26 cellular contexts compared by ENCODE assay signal in the genomic region with DNA sequence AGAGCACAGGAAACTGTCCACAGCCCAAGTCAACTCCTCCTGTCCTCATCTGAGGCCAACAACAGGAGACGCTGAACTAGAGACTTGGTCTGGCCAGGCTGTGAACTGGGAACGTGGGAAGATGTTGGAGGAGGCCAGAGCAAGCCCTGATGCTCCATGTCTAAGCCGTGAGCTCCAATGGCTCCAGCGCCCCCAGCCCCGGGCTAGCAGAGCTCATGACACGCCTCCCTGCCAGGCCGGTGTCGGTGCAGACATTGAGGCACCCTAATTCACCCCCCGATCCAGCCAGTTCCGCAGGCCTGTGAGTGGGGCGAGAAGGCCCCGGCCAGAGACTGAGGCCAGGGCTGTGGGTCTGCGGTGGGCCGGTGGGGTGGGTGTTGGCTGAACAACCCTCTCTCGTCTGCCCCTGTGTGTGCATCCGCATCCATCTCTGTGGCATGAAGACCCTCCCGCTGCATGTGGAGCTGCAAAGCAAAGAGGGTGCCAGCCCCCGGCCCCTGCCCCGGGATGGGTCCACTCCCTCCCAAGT.
"Had no signal": no experiment of that assay in that cellular context is flagged by ENCODE, and none has a peak within 500 bp of the region (broad histone marks: within the 10 kb centered on the region; RNA-seq: fewer than 3 reads in every experiment).

No MANE protein-coding gene starts in this region.

- H3K36me3 ChIP-seq: suprapubic skin, thyroid gland, tibial nerve, transverse colon, upper lobe of left lung, upper lobe of right lung, uterus, vagina had no signal

- H3K9me3 ChIP-seq: suprapubic skin, testis, thyroid gland, tibial artery, transverse colon, upper lobe of right lung, uterus, vagina had no signal

- H3K27me3 ChIP-seq: stomach, suprapubic skin, testis, thyroid gland, tibial artery, tibial nerve, transverse colon, upper lobe of left lung, upper lobe of right lung, uterus, vagina had no signal

- H3K4me3 ChIP-seq: stomach, suprapubic skin, testis, thyroid gland, tibial artery, tibial nerve, transverse colon, upper lobe of left lung, upper lobe of right lung, uterus, vagina had no signal

- DNase-seq: stimulated activated CD4-positive, alpha-beta T cell treated with anti-CD3 and anti-CD28 coated beads, Interleukin-2, amount 100 ng/mL, for 48 hours; stimulated activated CD4-positive, alpha-beta T cell treated with anti-CD3 and anti-CD28 coated beads, Interleukin-4, amount 100 ng/mL, for 1 hour; stimulated activated CD4-positive, alpha-beta T cell treated with anti-CD3 and anti-CD28 coated beads, Interleukin-4, amount 100 ng/mL, for 24 hours; stimulated activated CD4-positive, alpha-beta T cell treated with anti-CD3 and anti-CD28 coated beads, Interleukin-4, amount 100 ng/mL, for 4 hours; stimulated activated CD8-positive, alpha-beta memory T cell treated with anti-CD3 and anti-CD28 coated beads, Interleukin-4, amount 100 ng/mL, for 48 hours; stimulated activated naive B cell treated with anti-CD40 and anti-IgM and Interleukin-4, amounts not matched to agents 10 μg/mL and 1 μg/mL and 100 μg/mL, for 72 hours; stimulated activated naive CD4-positive, alpha-beta T cell; stimulated activated naive CD4-positive, alpha-beta T cell treated with Interleukin-2 at 50 U/mL for 16 hours; stimulated activated naive CD8-positive, alpha-beta T cell treated with anti-CD3 and anti-CD28 coated beads, Interleukin-15, amount 100 ng/mL, for 72 hours; stimulated activated naive CD8-positive, alpha-beta T cell treated with anti-CD3 and anti-CD28 coated beads, Interleukin-15, Interleukin-2, amounts not matched to agents 100 U/mL and 50 U/mL, for 24 hours; stomach; substantia nigra; transverse colon; trophoblast cell; upper lobe of right lung; uterus had no signal

- H3K4me1 ChIP-seq: stomach, suprapubic skin, testis, tibial nerve, transverse colon, upper lobe of left lung, upper lobe of right lung, uterus had no signal

- ATAC-seq: stimulated activated effector memory CD8-positive, alpha-beta T cell treated with anti-CD3 and anti-CD28 coated beads, Interleukin-12 subunit alpha, Interleukin-12 subunit beta, amount 100 ng/mL, for 72 hours; stimulated activated memory B cell treated with anti-CD40 and anti-IgM and Interleukin-4, amounts not matched to agents 10 μg/mL and 1 μg/mL and 100 μg/mL, for 72 hours; stimulated activated naive B cell treated with anti-CD40 and anti-IgM and Interleukin-4, amounts not matched to agents 10 μg/mL and 1 μg/mL and 100 μg/mL, for 72 hours; stimulated activated naive CD8-positive, alpha-beta T cell treated with anti-CD3 and anti-CD28 coated beads, Interleukin-15, amount 100 ng/mL, for 72 hours; stimulated activated naive CD8-positive, alpha-beta T cell treated with anti-CD3 and anti-CD28 coated beads, Interleukin-15, Interleukin-2, amounts not matched to agents 100 U/mL and 50 U/mL, for 24 hours; upper lobe of right lung had no signal

- H3K27ac ChIP-seq: stomach, suprapubic skin, testis, thyroid gland, tibial artery, tibial nerve, transverse colon, upper lobe of left lung, upper lobe of right lung, uterus, vagina had no signal

- FAIRE-seq: urothelium cell line had no signal
